In genomic region chr4:66840178-66840577, GRCh38 we compare ENCODE assay signal across 2 cellular contexts.
TF ChIP-seq lines count a peak whose summit lies in the region.

No MANE protein-coding gene starts in this region.

TF ChIP-seq in HepG2, 621 proteins besides CTCF, POLR2A, EP300 and RAD21:
- no peak for TF ChIP-seq ARID5B (CRISPR knock-in tag; IDR thresholded peaks at IDR 0.05)
- peak; percentile 90 to 96 for TF ChIP-seq MAFK (conservative IDR thresholded peaks at IDR 0.05 in 1 of 2, IDR thresholded peaks at IDR 0.05 in 1 of 2; ENCODE audit: low read length in 2 of 2)
- peak; percentile 94 for TF ChIP-seq MAFF (IDR thresholded peaks at IDR 0.05; ENCODE audit: low read depth, low read length)

TF ChIP-seq in K562, 482 proteins besides CTCF, POLR2A, EP300 and RAD21 (continued from another document):
- TF ChIP-seq SMARCA4 (IDR thresholded peaks at IDR 0.05) (no peak), C11orf30 (IDR thresholded peaks at IDR 0.05; ENCODE audit: low read depth) (peak; percentile 42; the same call in 1 of the 2 replicates), ZSCAN29 (IDR thresholded peaks at IDR 0.05) (no peak), FOXA3 (CRISPR knock-in tag; conservative IDR thresholded peaks at IDR 0.05 in 1 of 2, IDR thresholded peaks at IDR 0.05 in 1 of 2) (no peak), ZNF143 (CRISPR knock-in tag; IDR thresholded peaks at IDR 0.05) (no peak), FUS (optimal IDR thresholded peaks at IDR 0.05; ENCODE audit: low read depth, low read length) (no peak), PHF21A (IDR thresholded peaks at IDR 0.05; ENCODE audit: borderline replicate concordance, low read depth) (no peak), ETS1 (conservative IDR thresholded peaks at IDR 0.05; ENCODE audit: control insufficient read depth, low read depth, low read length) (no peak), ARHGAP35 (IDR thresholded peaks at IDR 0.05; ENCODE audit: partially characterized antibody) (no peak), ZNF668 (CRISPR knock-in tag; IDR thresholded peaks at IDR 0.05) (no peak), SAFB (IDR thresholded peaks at IDR 0.05; ENCODE audit: borderline replicate concordance, low read depth, low read length) (no peak), ZNF316 (IDR thresholded peaks at IDR 0.05) (peak; percentile 70), CCAR2 (IDR thresholded peaks at IDR 0.05; ENCODE audit: low read depth, low read length) (no peak)
